Comparison of ENCODE assay signal across 18 cellular contexts in the genomic region with DNA sequence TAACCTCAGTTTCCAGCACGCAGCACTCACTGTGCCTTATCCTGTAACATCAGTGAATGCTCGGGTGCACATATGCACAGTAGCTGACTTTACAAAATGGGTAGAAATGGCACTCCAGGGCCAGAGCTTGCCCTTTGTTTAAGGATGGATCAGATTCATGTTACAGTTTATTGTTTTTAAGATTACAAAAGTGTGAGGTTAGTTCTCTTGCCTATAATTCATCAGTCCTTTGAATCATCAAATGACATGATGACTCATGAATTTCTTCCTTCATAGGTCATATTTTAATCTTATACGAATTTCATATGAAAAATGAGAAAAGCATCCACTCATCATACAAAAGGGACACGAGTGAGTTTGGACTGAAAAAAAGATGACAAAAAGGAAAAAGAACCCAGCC.
DNase-seq lines count a peak whose midpoint lies in the region; ATAC-seq and TF ChIP-seq lines count a peak whose summit lies in the region.
"Had no signal": no experiment of that assay in that cellular context is flagged by ENCODE, and none has a peak within 500 bp of the region (broad histone marks: within the 10 kb centered on the region; RNA-seq: fewer than 3 reads in every experiment).

No MANE protein-coding gene starts in this region.

- no peak overlapping the region for H2AK5ac ChIP-seq in IMR-90 (ENCODE audit: low read depth, low read length)

- DNase-seq in IMR-90 (peak; percentile 48), brain microvascular endothelial cell (peak; percentile 27), hepatic stellate cell (ENCODE audit: low spot score) (peak; percentile 17), mesothelial cell of epicardium (ENCODE audit: low spot score in 2 of 2, unreplicated experiment in 2 of 2) (no peak), NCI-H345 (lab: John Stamatoyannopoulos, UW) (no peak)
- DNase-seq in activated CD4-positive, alpha-beta T cell treated with anti-CD3 and anti-CD28 coated beads for 4 hours = no peak
- DNase-seq: activated CD4-positive, CD25-positive, alpha-beta regulatory T cell; activated CD8-positive, alpha-beta memory T cell treated with anti-CD3 and anti-CD28 coated beads, Interleukin-2, amount 50 U/mL, for 4 hours; activated naive CD4-positive, alpha-beta T cell treated with anti-CD3 and anti-CD28 coated beads, Interleukin-2, amount 50 U/mL, for 16 hours; erythroblast; KG1; NCI-H1436 treated with DMSO at 0.1 percent for 48 hours; Peyer's patch; stimulated activated naive B cell treated with anti-CD40 and anti-IgM and Interleukin-4, amounts not matched to agents 10 μg/mL and 1 μg/mL and 100 μg/mL, for 72 hours; upper lobe of right lung had no signal

- H3K4me1 Mint-ChIP-seq in mesothelial cell of epicardium = no peaks in the 10 kb centered on the region
- H3K4me1 Mint-ChIP-seq: stimulated activated naive B cell treated with anti-CD40 and anti-IgM and Interleukin-4, amounts not matched to agents 10 μg/mL and 1 μg/mL and 100 μg/mL, for 72 hours had no signal

- H3K23ac ChIP-seq in IMR-90 (ENCODE audit: low read depth, low read length) = no peak overlapping the region

- POLR2A ChIA-PET in IMR-90 (lab: Charles Lee; ENCODE audit: unreplicated experiment) = no interaction called here

- ATAC-seq in IMR-90 (ENCODE audit: low read depth) (peak; percentile 21; the same call in 1 of the 2 replicates), GM19324 (IDR thresholded peaks at IDR 0.05; ENCODE audit: low FRiP score, unreplicated experiment) (no peak)
- ATAC-seq: stimulated activated naive B cell treated with anti-CD40 and anti-IgM and Interleukin-4, amounts not matched to agents 10 μg/mL and 1 μg/mL and 100 μg/mL, for 72 hours; upper lobe of right lung had no signal

- in situ Hi-C loops in IMR-90 (cut with MboI; ENCODE audit: low sequenced_read_pairs) (no loop called here), brain microvascular endothelial cell (cut with HindIII; ENCODE audit: low pct_ligation_motif_present, low sequenced_read_pairs) (no loop called here)

- no peak overlapping the region for H4K8ac ChIP-seq in IMR-90 (ENCODE audit: low read depth in 2 of 2, low read length in 2 of 2)

- 0 out of 2 replicates have a peak, but pooled peaks cover 3% of the 10 kb centered on the region for H3K9me3 ChIP-seq in IMR-90 (ENCODE audit: control insufficient read depth, insufficient read depth, low read length)
- H3K9me3 ChIP-seq: Peyer's patch, upper lobe of right lung had no signal

- no peak overlapping the region for H2BK5ac ChIP-seq in IMR-90 (ENCODE audit: low read depth, low read length, poor library complexity, severe bottlenecking)

- no peak for TF ChIP-seq RAD21 in IMR-90 (IDR thresholded peaks at IDR 0.05; ENCODE audit: low read length)

- H3K4me1 ChIP-seq in ACC112 (ENCODE audit: control insufficient read depth, insufficient read depth, low read length, unreplicated experiment) = peaks cover 44% of the 10 kb centered on the region
- no peaks in the 10 kb centered on the region for H3K4me1 ChIP-seq in IMR-90 (ENCODE audit: control insufficient read depth, insufficient read depth, low read length)
- H3K4me1 ChIP-seq: Peyer's patch, upper lobe of right lung had no signal

- no peak overlapping the region for H3K4me2 ChIP-seq in IMR-90 (ENCODE audit: low read depth, low read length)

- no peaks in the 10 kb centered on the region for H3K79me1 ChIP-seq in IMR-90 (ENCODE audit: low read depth in 1 of 2, low read length in 2 of 2)

- H3K36me3 ChIP-seq in ACC112 (ENCODE audit: insufficient read depth, low read length) = no peaks in the 10 kb centered on the region
- H3K36me3 ChIP-seq in IMR-90 (ENCODE audit: control insufficient read depth, insufficient read depth, low read length) = no peaks in the 10 kb centered on the region
- no peaks in the 10 kb centered on the region for H3K36me3 ChIP-seq in brain microvascular endothelial cell (replicated peaks)
- H3K36me3 ChIP-seq: Peyer's patch, upper lobe of right lung had no signal

- intact Hi-C loops in IMR-90 (cut with micrococcal nuclease) = no loop called here

- H3K9ac ChIP-seq in IMR-90 (ENCODE audit: low read depth, low read length) = no peak overlapping the region

- H2BK15ac ChIP-seq in IMR-90 (ENCODE audit: low read depth, low read length) = no peak overlapping the region

- no peak overlapping the region for H2BK120ac ChIP-seq in IMR-90 (ENCODE audit: low read depth, low read length)

- H4K20me1 ChIP-seq in IMR-90 (ENCODE audit: insufficient read depth, low read length) = no peaks in the 10 kb centered on the region

- H3K36me3 Mint-ChIP-seq in mesothelial cell of epicardium = no peaks in the 10 kb centered on the region
- H3K36me3 Mint-ChIP-seq: stimulated activated naive B cell treated with anti-CD40 and anti-IgM and Interleukin-4, amounts not matched to agents 10 μg/mL and 1 μg/mL and 100 μg/mL, for 72 hours had no signal

- H4K91ac ChIP-seq in IMR-90 (ENCODE audit: insufficient read depth, low read depth, low read length) = no peak overlapping the region

- no peak overlapping the region for H2AK9ac ChIP-seq in IMR-90 (replicated peaks; ENCODE audit: low read depth, low read length, poor library complexity)

- H3K4me3 Mint-ChIP-seq in mesothelial cell of epicardium = no peak overlapping the region
- H3K4me3 Mint-ChIP-seq: stimulated activated naive B cell treated with anti-CD40 and anti-IgM and Interleukin-4, amounts not matched to agents 10 μg/mL and 1 μg/mL and 100 μg/mL, for 72 hours; T-helper 1 cell treated with Interleukin-12 subunit alpha and Interleukin-12 subunit beta and Interleukin-4 antibody, amounts not matched to agents 30 μg/mL and 1 μg/mL, for 36 hours had no signal

- H3K9me1 ChIP-seq in IMR-90 (ENCODE audit: insufficient read depth, low read length) = no peaks in the 10 kb centered on the region

- H3K27me3 Mint-ChIP-seq in mesothelial cell of epicardium (ENCODE audit: low read depth) = peaks cover 17% of the 10 kb centered on the region
- H3K27me3 Mint-ChIP-seq: stimulated activated naive B cell treated with anti-CD40 and anti-IgM and Interleukin-4, amounts not matched to agents 10 μg/mL and 1 μg/mL and 100 μg/mL, for 72 hours had no signal

- H3K27me3 ChIP-seq in ACC112 (ENCODE audit: insufficient read depth, low read length) = no peaks in the 10 kb centered on the region
- no peaks in the 10 kb centered on the region for H3K27me3 ChIP-seq in IMR-90 (ENCODE audit: control insufficient read depth, insufficient read depth, low read length)
- no peaks in the 10 kb centered on the region for H3K27me3 ChIP-seq in brain microvascular endothelial cell (replicated peaks)
- H3K27me3 ChIP-seq: Peyer's patch, upper lobe of right lung had no signal

- dilution Hi-C loops in IMR-90 (cut with HindIII; ENCODE audit: low sequenced_read_pairs, unreplicated experiment) = no loop called here

- no TSS peak for BruUV-seq in IMR-90 (replicated peaks; lab: Mats Ljungman, UMichigan)

- TF ChIP-seq CTCF in IMR-90 (conservative IDR thresholded peaks at IDR 0.05; ENCODE audit: low read depth, low read length) = no peak
- no peak for TF ChIP-seq CTCF in brain microvascular endothelial cell (IDR thresholded peaks at IDR 0.05; ENCODE audit: low read depth, low read length, missing control alignments)
- no peak for TF ChIP-seq CTCF in mesothelial cell of epicardium (IDR thresholded peaks at IDR 0.05; ENCODE audit: unreplicated experiment)

- no peak overlapping the region for H4K5ac ChIP-seq in IMR-90 (ENCODE audit: low read depth, low read length)

- CTCF ChIA-PET in IMR-90 (lab: Yijun Ruan, JAX) = no interaction called here

- no peaks in the 10 kb centered on the region for H3K9me3 Mint-ChIP-seq in mesothelial cell of epicardium
- H3K9me3 Mint-ChIP-seq: stimulated activated naive B cell treated with anti-CD40 and anti-IgM and Interleukin-4, amounts not matched to agents 10 μg/mL and 1 μg/mL and 100 μg/mL, for 72 hours; T-helper 1 cell treated with Interleukin-12 subunit alpha and Interleukin-12 subunit beta and Interleukin-4 antibody, amounts not matched to agents 30 μg/mL and 1 μg/mL, for 36 hours had no signal

- TF ChIP-seq POLR2A in IMR-90 (IDR thresholded peaks at IDR 0.05; ENCODE audit: low read depth, low read length) = no peak

- no CpG with 5 or more reads among the region's 4 CpGs for WGBS in IMR-90 (ENCODE audit: extremely low coverage in 2 of 2, insufficient read length in 1 of 2), 2 experiments

- peak overlapping the region; percentile 74 for H3K4me3 ChIP-seq in ACC112 (ENCODE audit: low read depth, low read length)
- H3K4me3 ChIP-seq in IMR-90 (ENCODE audit: insufficient read depth, low read depth, low read length) = no peak overlapping the region
- no peak overlapping the region for H3K4me3 ChIP-seq in brain microvascular endothelial cell (ENCODE audit: low read depth, low read length)
- H3K4me3 ChIP-seq: Peyer's patch, upper lobe of right lung had no signal

- H3K14ac ChIP-seq in IMR-90 (replicated peaks; ENCODE audit: low read depth, low read length) = no peak overlapping the region

- H3K56ac ChIP-seq in IMR-90 (ENCODE audit: extremely low read depth, insufficient read depth, low read length) = no peak overlapping the region

- peak overlapping the region; percentile 80 for H3K27ac ChIP-seq in ACC112 (ENCODE audit: low read depth, low read length)
- H3K27ac ChIP-seq in IMR-90 (ENCODE audit: insufficient read depth, low read length) = no peak overlapping the region
- H3K27ac ChIP-seq in brain microvascular endothelial cell = peak overlapping the region; percentile 68
- H3K27ac ChIP-seq: Peyer's patch, upper lobe of right lung had no signal

- H3K4ac ChIP-seq in IMR-90 (ENCODE audit: low read depth, low read length) = no peak overlapping the region

- no peak overlapping the region for H3K18ac ChIP-seq in IMR-90 (ENCODE audit: low read depth, low read length)

- H2AFZ ChIP-seq in ACC112 (ENCODE audit: low read length, unreplicated experiment) (peak overlapping the region; percentile 52), IMR-90 (replicated peaks; ENCODE audit: low read length, poor library complexity) (no peak overlapping the region)

- H3K27ac Mint-ChIP-seq in mesothelial cell of epicardium = no peak overlapping the region
- H3K27ac Mint-ChIP-seq: stimulated activated naive B cell treated with anti-CD40 and anti-IgM and Interleukin-4, amounts not matched to agents 10 μg/mL and 1 μg/mL and 100 μg/mL, for 72 hours; T-helper 1 cell treated with Interleukin-12 subunit alpha and Interleukin-12 subunit beta and Interleukin-4 antibody, amounts not matched to agents 30 μg/mL and 1 μg/mL, for 36 hours had no signal

- no peak overlapping the region for H2BK20ac ChIP-seq in IMR-90 (ENCODE audit: low read depth, low read length)

- no peaks in the 10 kb centered on the region for H3K79me2 ChIP-seq in ACC112 (ENCODE audit: control insufficient read depth, insufficient read depth, low read length, unreplicated experiment)

TF ChIP-seq in IMR-90, 13 proteins besides CTCF, POLR2A, EP300 and RAD21:
- TF ChIP-seq MAFK (IDR thresholded peaks at IDR 0.05; ENCODE audit: low read depth, low read length) (peak; percentile 6; the same call in 1 of the 2 replicates), FOS (IDR thresholded peaks at IDR 0.05; ENCODE audit: low read depth, low read length) (peak; percentile 46; the same call in 1 of the 2 replicates), SMC3 (IDR thresholded peaks at IDR 0.05; ENCODE audit: low read depth, low read length) (no peak)

Comparison
In these comparisons a context has a peak if more than half of its experiments do, and no peak if none do; other contexts are left out.
1. DNase-seq: peak in IMR-90 (single experiment), brain microvascular endothelial cell (single experiment) and hepatic stellate cell (single experiment); none in activated CD4-positive, alpha-beta T cell treated with anti-CD3 and anti-CD28 coated beads for 4 hours (0 of 2), mesothelial cell of epicardium (0 of 2) and NCI-H345 (single experiment).